In the genomic region with DNA sequence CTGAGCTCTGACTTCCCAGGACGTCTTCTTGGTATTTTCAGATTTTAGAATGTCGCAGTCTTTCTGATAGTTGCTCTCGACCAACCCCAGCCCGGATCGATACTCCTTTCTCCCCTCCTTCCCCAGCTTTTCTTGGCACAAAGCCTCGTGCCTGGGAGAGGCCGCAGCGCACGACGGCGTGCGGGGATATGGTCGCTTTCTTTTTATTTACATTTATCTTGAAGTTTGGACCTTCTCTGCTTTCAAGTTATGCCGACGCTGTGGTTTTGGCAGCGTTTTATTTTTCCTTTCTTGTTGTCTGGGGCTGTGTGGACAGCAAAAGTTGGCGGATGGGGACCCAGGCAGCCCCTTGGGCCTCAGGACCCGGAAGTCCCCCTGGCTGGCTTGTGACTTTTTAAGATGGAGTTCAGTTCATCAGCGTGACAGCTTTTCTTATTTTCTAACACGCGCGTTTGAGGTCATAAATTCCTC, we compare ENCODE assay signal across 1 cellular context.
TF ChIP-seq lines count a peak whose summit lies in the region.

No MANE protein-coding gene starts in this region.

TF ChIP-seq in HepG2, 621 proteins besides CTCF, POLR2A, EP300 and RAD21 (continued from another document and continues in another):
- TF ChIP-seq, protein P1, sequence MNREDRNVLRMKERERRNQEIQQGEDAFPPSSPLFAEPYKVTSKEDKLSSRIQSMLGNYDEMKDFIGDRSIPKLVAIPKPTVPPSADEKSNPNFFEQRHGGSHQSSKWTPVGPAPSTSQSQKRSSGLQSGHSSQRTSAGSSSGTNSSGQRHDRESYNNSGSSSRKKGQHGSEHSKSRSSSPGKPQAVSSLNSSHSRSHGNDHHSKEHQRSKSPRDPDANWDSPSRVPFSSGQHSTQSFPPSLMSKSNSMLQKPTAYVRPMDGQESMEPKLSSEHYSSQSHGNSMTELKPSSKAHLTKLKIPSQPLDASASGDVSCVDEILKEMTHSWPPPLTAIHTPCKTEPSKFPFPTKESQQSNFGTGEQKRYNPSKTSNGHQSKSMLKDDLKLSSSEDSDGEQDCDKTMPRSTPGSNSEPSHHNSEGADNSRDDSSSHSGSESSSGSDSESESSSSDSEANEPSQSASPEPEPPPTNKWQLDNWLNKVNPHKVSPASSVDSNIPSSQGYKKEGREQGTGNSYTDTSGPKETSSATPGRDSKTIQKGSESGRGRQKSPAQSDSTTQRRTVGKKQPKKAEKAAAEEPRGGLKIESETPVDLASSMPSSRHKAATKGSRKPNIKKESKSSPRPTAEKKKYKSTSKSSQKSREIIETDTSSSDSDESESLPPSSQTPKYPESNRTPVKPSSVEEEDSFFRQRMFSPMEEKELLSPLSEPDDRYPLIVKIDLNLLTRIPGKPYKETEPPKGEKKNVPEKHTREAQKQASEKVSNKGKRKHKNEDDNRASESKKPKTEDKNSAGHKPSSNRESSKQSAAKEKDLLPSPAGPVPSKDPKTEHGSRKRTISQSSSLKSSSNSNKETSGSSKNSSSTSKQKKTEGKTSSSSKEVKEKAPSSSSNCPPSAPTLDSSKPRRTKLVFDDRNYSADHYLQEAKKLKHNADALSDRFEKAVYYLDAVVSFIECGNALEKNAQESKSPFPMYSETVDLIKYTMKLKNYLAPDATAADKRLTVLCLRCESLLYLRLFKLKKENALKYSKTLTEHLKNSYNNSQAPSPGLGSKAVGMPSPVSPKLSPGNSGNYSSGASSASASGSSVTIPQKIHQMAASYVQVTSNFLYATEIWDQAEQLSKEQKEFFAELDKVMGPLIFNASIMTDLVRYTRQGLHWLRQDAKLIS (CRISPR knock-in tag; IDR thresholded peaks at IDR 0.05): no peak
- no peak for TF ChIP-seq ZNF646 (CRISPR knock-in tag; IDR thresholded peaks at IDR 0.05)
- TF ChIP-seq, protein P2, sequence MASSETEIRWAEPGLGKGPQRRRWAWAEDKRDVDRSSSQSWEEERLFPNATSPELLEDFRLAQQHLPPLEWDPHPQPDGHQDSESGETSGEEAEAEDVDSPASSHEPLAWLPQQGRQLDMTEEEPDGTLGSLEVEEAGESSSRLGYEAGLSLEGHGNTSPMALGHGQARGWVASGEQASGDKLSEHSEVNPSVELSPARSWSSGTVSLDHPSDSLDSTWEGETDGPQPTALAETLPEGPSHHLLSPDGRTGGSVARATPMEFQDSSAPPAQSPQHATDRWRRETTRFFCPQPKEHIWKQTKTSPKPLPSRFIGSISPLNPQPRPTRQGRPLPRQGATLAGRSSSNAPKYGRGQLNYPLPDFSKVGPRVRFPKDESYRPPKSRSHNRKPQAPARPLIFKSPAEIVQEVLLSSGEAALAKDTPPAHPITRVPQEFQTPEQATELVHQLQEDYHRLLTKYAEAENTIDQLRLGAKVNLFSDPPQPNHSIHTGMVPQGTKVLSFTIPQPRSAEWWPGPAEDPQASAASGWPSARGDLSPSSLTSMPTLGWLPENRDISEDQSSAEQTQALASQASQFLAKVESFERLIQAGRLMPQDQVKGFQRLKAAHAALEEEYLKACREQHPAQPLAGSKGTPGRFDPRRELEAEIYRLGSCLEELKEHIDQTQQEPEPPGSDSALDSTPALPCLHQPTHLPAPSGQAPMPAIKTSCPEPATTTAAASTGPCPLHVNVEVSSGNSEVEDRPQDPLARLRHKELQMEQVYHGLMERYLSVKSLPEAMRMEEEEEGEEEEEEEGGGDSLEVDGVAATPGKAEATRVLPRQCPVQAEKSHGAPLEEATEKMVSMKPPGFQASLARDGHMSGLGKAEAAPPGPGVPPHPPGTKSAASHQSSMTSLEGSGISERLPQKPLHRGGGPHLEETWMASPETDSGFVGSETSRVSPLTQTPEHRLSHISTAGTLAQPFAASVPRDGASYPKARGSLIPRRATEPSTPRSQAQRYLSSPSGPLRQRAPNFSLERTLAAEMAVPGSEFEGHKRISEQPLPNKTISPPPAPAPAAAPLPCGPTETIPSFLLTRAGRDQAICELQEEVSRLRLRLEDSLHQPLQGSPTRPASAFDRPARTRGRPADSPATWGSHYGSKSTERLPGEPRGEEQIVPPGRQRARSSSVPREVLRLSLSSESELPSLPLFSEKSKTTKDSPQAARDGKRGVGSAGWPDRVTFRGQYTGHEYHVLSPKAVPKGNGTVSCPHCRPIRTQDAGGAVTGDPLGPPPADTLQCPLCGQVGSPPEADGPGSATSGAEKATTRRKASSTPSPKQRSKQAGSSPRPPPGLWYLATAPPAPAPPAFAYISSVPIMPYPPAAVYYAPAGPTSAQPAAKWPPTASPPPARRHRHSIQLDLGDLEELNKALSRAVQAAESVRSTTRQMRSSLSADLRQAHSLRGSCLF (CRISPR knock-in tag; IDR thresholded peaks at IDR 0.05; ENCODE audit: borderline replicate concordance): 0 out of 2 replicates have a peak, but pooled peaks have one; percentile 22
- TF ChIP-seq ZNF629 (CRISPR knock-in tag; conservative IDR thresholded peaks at IDR 0.05): no peak
- TF ChIP-seq, protein P3, sequence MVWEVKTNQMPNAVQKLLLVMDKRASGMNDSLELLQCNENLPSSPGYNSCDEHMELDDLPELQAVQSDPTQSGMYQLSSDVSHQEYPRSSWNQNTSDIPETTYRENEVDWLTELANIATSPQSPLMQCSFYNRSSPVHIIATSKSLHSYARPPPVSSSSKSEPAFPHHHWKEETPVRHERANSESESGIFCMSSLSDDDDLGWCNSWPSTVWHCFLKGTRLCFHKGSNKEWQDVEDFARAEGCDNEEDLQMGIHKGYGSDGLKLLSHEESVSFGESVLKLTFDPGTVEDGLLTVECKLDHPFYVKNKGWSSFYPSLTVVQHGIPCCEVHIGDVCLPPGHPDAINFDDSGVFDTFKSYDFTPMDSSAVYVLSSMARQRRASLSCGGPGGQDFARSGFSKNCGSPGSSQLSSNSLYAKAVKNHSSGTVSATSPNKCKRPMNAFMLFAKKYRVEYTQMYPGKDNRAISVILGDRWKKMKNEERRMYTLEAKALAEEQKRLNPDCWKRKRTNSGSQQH (CRISPR knock-in tag; IDR thresholded peaks at IDR 0.05; ENCODE audit: low read depth): no peak
- TF ChIP-seq PHF20 (CRISPR knock-in tag; IDR thresholded peaks at IDR 0.05): no peak
- TF ChIP-seq EEA1 (CRISPR knock-in tag; IDR thresholded peaks at IDR 0.05; ENCODE audit: borderline replicate concordance): no peak
- no peak for TF ChIP-seq ZNF7 (CRISPR knock-in tag; IDR thresholded peaks at IDR 0.05)
- TF ChIP-seq ZSCAN25 (CRISPR knock-in tag; IDR thresholded peaks at IDR 0.05): peak; percentile 31; the same call in 1 of the 2 replicates
- no peak for TF ChIP-seq SATB2 (CRISPR knock-in tag; IDR thresholded peaks at IDR 0.05)
- no peak for TF ChIP-seq FIP1L1 (IDR thresholded peaks at IDR 0.05; ENCODE audit: borderline replicate concordance, insufficient read depth, low read depth, low read length)
- no peak for TF ChIP-seq E2F1 (CRISPR knock-in tag; IDR thresholded peaks at IDR 0.05)
- TF ChIP-seq SIN3B (IDR thresholded peaks at IDR 0.05; ENCODE audit: low read length): no peak
- TF ChIP-seq ZNF691 (CRISPR knock-in tag; IDR thresholded peaks at IDR 0.05; ENCODE audit: borderline replicate concordance, low read depth): 0 out of 2 replicates have a peak, but pooled peaks have one; percentile 24
- no peak for TF ChIP-seq ZNF17 (CRISPR knock-in tag; IDR thresholded peaks at IDR 0.05)
- TF ChIP-seq EHMT2 (IDR thresholded peaks at IDR 0.05; ENCODE audit: borderline replicate concordance, low read depth, low read length): no peak
- TF ChIP-seq ASH2L (IDR thresholded peaks at IDR 0.05; ENCODE audit: insufficient read length, low read depth, low read length): peak; percentile 89
- TF ChIP-seq ZNF337 (CRISPR knock-in tag; IDR thresholded peaks at IDR 0.05; ENCODE audit: borderline replicate concordance, low read depth): no peak
- TF ChIP-seq CHCHD3 (CRISPR knock-in tag; IDR thresholded peaks at IDR 0.05): no peak
- no peak for TF ChIP-seq RCOR2 (CRISPR knock-in tag; IDR thresholded peaks at IDR 0.05)
- 0 out of 2 replicates have a peak, but pooled peaks have one; percentile 82 for TF ChIP-seq ZNF136 (CRISPR knock-in tag; IDR thresholded peaks at IDR 0.05; ENCODE audit: low read depth)
- TF ChIP-seq GPN1 (CRISPR knock-in tag; IDR thresholded peaks at IDR 0.05; ENCODE audit: borderline replicate concordance): no peak
- peak; percentile 72; the same call in 1 of the 2 replicates for TF ChIP-seq KDM2A (CRISPR knock-in tag; IDR thresholded peaks at IDR 0.05; ENCODE audit: borderline replicate concordance, low read depth)
- TF ChIP-seq ELF4 (CRISPR knock-in tag; IDR thresholded peaks at IDR 0.05; ENCODE audit: borderline replicate concordance): peak; percentile 70; the same call in 1 of the 2 replicates
- no peak for TF ChIP-seq HHEX (CRISPR knock-in tag; IDR thresholded peaks at IDR 0.05)
- no peak for TF ChIP-seq ZNF619 (CRISPR knock-in tag; IDR thresholded peaks at IDR 0.05)
